Comparison of ENCODE assay signal across 8 cellular contexts in the genomic region with DNA sequence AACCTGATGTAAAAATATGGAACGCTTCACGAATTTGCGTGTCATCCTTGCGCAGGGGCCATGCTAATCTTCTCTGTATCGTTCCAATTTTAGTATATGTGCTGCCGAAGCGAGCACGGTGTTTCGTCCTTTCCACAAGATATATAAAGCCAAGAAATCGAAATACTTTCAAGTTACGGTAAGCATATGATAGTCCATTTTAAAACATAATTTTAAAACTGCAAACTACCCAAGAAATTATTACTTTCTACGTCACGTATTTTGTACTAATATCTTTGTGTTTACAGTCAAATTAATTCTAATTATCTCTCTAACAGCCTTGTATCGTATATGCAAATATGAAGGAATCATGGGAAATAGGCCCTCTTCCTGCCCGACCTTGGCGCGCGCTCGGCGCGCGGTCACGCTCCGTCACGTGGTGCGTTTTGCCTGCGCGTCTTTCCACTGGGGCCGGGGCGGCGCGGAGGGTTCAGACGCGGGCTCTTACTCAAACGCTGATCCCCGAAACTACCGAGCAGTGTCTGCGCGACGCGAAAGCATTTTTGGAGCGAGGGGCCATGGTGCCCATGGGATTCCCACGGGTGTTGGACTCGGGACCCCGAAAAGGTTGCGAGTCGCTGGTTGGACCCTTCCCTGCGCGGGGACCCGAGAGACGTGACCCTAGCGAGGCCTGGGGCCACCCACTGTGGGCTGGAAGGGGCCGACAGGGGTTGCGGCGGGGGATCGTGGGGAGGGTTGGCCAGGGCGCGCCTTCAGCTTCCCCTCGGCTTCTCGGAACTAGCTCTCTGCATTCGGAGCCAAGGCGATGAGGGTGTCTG. TPM values are rescaled to one million over a fixed set of nuclear protein-coding genes. Genes with fewer than 3 reads are reported as not detected.
A peak's percentile ranks its signal among the peaks of the same experiment; 100 is the strongest.
DNase-seq lines count a peak whose midpoint lies in the region; ATAC-seq, FAIRE-seq and TF ChIP-seq lines count a peak whose summit lies in the region.

A gene (minus strand): TSS at position 117 of the 818 bp plus-strand sequence.

- H3K9me3 ChIP-seq in heart left ventricle (no peaks in the 10 kb centered on the region), upper lobe of left lung (no peaks in the 10 kb centered on the region)

- ATAC-seq in HG02852 (IDR thresholded peaks at IDR 0.05; ENCODE audit: unreplicated experiment) (peak; percentile 82), T-cell (replicated peaks in 1 of 4) (peak; percentile 86 to 93 (median 89)), heart left ventricle (peak; percentile 87 to 95 (median 91)), upper lobe of left lung (ENCODE audit: low FRiP score in 2 of 2) (peak; percentile 93 to 95)

- peaks cover 0 to 37% (median 28%) of the 10 kb centered on the region in 12 donors for H3K4me1 ChIP-seq in heart left ventricle
- H3K4me1 ChIP-seq in upper lobe of left lung: peaks cover 25 to 37% (median 37%) of the 10 kb centered on the region in 4 donors

- intact Hi-C loops in heart left ventricle (cut with DNase I): loop anchor here (2.0 to 10.0 kb wide), 10 partner anchors 295 to 895 kb away; a partner anchor contains a TSS
- intact Hi-C loops in posterior cingulate gyrus (cut with DNase I): loop anchor here (1.0 to 10.0 kb wide), 3 partner anchors 298 to 585 kb away; a partner anchor contains a TSS

- TF ChIP-seq CTCF in heart left ventricle (IDR thresholded peaks at IDR 0.05) (no peak), upper lobe of left lung (IDR thresholded peaks at IDR 0.05) (peak in 1 of 6 experiments; percentile 14)

- WGBS in heart left ventricle, 4 donors: 0 to 1% (median 0%) methylated on average over 38 to 62 of the region's 62 CpGs
- 0% methylated on average over 38 to 53 of the region's 62 CpGs for WGBS in upper lobe of left lung, 2 donors

- peaks cover 0 to 12% (median 9%) of the 10 kb centered on the region in 9 donors for H3K27me3 ChIP-seq in heart left ventricle
- H3K27me3 ChIP-seq in upper lobe of left lung: peaks cover 0 to 9% (median 8%) of the 10 kb centered on the region in 4 donors

- TF ChIP-seq POLR2A in GM12892 (IDR thresholded peaks at IDR 0.05; ENCODE audit: low read depth, low read length) (peak; percentile 78), heart left ventricle (IDR thresholded peaks at IDR 0.05) (peak in 1 of 2 donors; percentile 84), upper lobe of left lung (IDR thresholded peaks at IDR 0.05) (peak in 3 of 4 donors; percentile 61 to 93 (median 76))

- H3K36me3 Mint-ChIP-seq in T-cell: no peaks in the 10 kb centered on the region

- H3K9me3 Mint-ChIP-seq in T-cell: no peaks in the 10 kb centered on the region

- no peak for TF ChIP-seq EP300 in upper lobe of left lung (IDR thresholded peaks at IDR 0.05)

- POLR2A ChIA-PET in T-cell (lab: Charles Lee): interaction anchor here in 1 of 2 donors (0.6 to 0.7 kb wide), 2 partner anchors 86 to 313 kb away, joined by 3 to 4 read pairs; no protein-coding TSS in a partner anchor

- DNase-seq in GM12892 (ENCODE audit: insufficient read length) (peak; percentile 84), NCI-H146 (lab: John Stamatoyannopoulos, UW) (peak; percentile 85), T-cell (peak; percentile 93 to 97 (median 96)), amniotic epithelial cell (ENCODE audit: low read depth) (peak; percentile 90), heart left ventricle (peak; percentile 93 to 97 (median 94)), posterior cingulate gyrus (peak; percentile 91 to 99 (median 93)), upper lobe of left lung (peak; percentile 94 to 100)

- peaks cover 28 to 42% (median 37%) of the 10 kb centered on the region in 3 donors for H3K4me1 Mint-ChIP-seq in T-cell

- CTCF ChIA-PET in T-cell (lab: Charles Lee): interaction anchor here (0.6 to 1.0 kb wide), 2 partner anchors 383 to 692 kb away, joined by 4 to 10 read pairs; no protein-coding TSS in a partner anchor

- H3K27me3 Mint-ChIP-seq in T-cell: peaks cover under 1 to 18% of the 10 kb centered on the region in 2 donors

- H3K4me3 ChIP-seq in heart left ventricle (peak within 1 kb of the TSS; percentile 56 to 97 (median 88)), upper lobe of left lung (peak within 1 kb of the TSS; percentile 72 to 91 (median 79))

- peak within 1 kb of the TSS; percentile 87 to 93 (median 92) for H3K4me3 Mint-ChIP-seq in T-cell

- H3K27ac ChIP-seq in heart left ventricle (peak within 1 kb of the TSS; percentile 85 to 99 (median 95)), upper lobe of left lung (peak within 1 kb of the TSS; percentile 93 to 99 (median 98))

- peak within 1 kb of the TSS; percentile 98 to 99 for H3K27ac Mint-ChIP-seq in T-cell

- peak; percentile 93 for FAIRE-seq in GM12892 (lab: Jason Lieb, UNC)

- H3K36me3 ChIP-seq in heart left ventricle (no peaks in the 10 kb centered on the region), upper lobe of left lung (no peaks in the 10 kb centered on the region)

RNA-seq across cellular contexts. Expression of the gene that starts here (rescaled TPM):
- polyA plus RNA-seq in GM12892 (2012; ENCODE audit: missing spikeins): not detected
- total RNA-seq in T-cell (not detected), heart left ventricle (not detected), upper lobe of left lung (not detected)
- polyA plus RNA-seq in heart left ventricle: not detected

Comparison
In these comparisons a context has a peak if more than half of its experiments do, and no peak if none do; other contexts are left out.
1. Peak in every context shown above with its lines: DNase-seq, ATAC-seq, H3K4me3 ChIP-seq and H3K27ac ChIP-seq.
2. Peak in DNase-seq and ATAC-seq in T-cell; RNA of the gene not detected or under 1 TPM.
3. Peak in DNase-seq, ATAC-seq, H3K4me3 ChIP-seq and H3K27ac ChIP-seq in heart left ventricle; RNA of the gene not detected or under 1 TPM.
4. Peak in DNase-seq, ATAC-seq, H3K4me3 ChIP-seq and H3K27ac ChIP-seq in upper lobe of left lung; RNA of the gene not detected or under 1 TPM.